In genomic region chr13:45055198-45055901, GRCh38 we compare ENCODE assay signal across 9 cellular contexts.
DNase-seq lines count a peak whose midpoint lies in the region; ATAC-seq and TF ChIP-seq lines count a peak whose summit lies in the region.
"Had no signal": no experiment of that assay in that cellular context is flagged by ENCODE, and none has a peak within 500 bp of the region (broad histone marks: within the 10 kb centered on the region; RNA-seq: fewer than 3 reads in every experiment).

No MANE protein-coding gene starts in this region.

- peaks cover 7% of the 10 kb centered on the region for H3K27me3 Mint-ChIP-seq in progenitor cell of endocrine pancreas

- DNase-seq in D341Med (ENCODE audit: low spot score) (peak; percentile 46), NOMO-1 (lab: John Stamatoyannopoulos, UW; ENCODE audit: unreplicated experiment in 2 of 2) (peak; percentile 58 to 89), brain microvascular endothelial cell (peak; percentile 73), psoas muscle (no peak), cerebellar nuclear complex (lab: John Stamatoyannopoulos, UW) (no peak), progenitor cell of endocrine pancreas (ENCODE audit: low spot score, unreplicated experiment) (no peak)

- peak; percentile 75 for ATAC-seq in GM21717 (IDR thresholded peaks at IDR 0.05; ENCODE audit: unreplicated experiment)
- peak; percentile 60 to 81 (median 76) for ATAC-seq in psoas muscle
- no peak for ATAC-seq in GM21367 (IDR thresholded peaks at IDR 0.05; ENCODE audit: unreplicated experiment)

- H3K27ac ChIP-seq in brain microvascular endothelial cell (no peak overlapping the region), psoas muscle (no peak overlapping the region)

- H3K4me3 ChIP-seq in brain microvascular endothelial cell (ENCODE audit: low read depth, low read length) (no peak overlapping the region), psoas muscle (no peak overlapping the region)
- H3K4me3 ChIP-seq: lung had no signal

- no peaks in the 10 kb centered on the region for H3K9me3 ChIP-seq in psoas muscle

- no peak for TF ChIP-seq CTCF in brain microvascular endothelial cell (IDR thresholded peaks at IDR 0.05; ENCODE audit: low read depth, low read length, missing control alignments)
- no peak for TF ChIP-seq CTCF in psoas muscle (IDR thresholded peaks at IDR 0.05)
- no peak for TF ChIP-seq CTCF in progenitor cell of endocrine pancreas (IDR thresholded peaks at IDR 0.05; ENCODE audit: unreplicated experiment)

- H3K36me3 ChIP-seq in brain microvascular endothelial cell (replicated peaks) (no peaks in the 10 kb centered on the region), psoas muscle (ENCODE audit: insufficient read depth in 1 of 2, low read depth in 1 of 2) (no peaks in the 10 kb centered on the region)

- no peak overlapping the region for H3K4me3 Mint-ChIP-seq in progenitor cell of endocrine pancreas (ENCODE audit: low read depth)

- H3K4me1 ChIP-seq in psoas muscle, result no peaks in the 10 kb centered on the region

- no peaks in the 10 kb centered on the region for H3K27me3 ChIP-seq in brain microvascular endothelial cell (replicated peaks)
- no peaks in the 10 kb centered on the region for H3K27me3 ChIP-seq in psoas muscle (ENCODE audit: insufficient read depth in 3 of 3, low read length in 2 of 3)

- 42 to 61% (median 48%) methylated on average over 8 of the region's 8 CpGs for WGBS in psoas muscle, 3 donors

- intact Hi-C loops in psoas muscle (cut with DNase I), result no loop called here

- peaks cover 7% of the 10 kb centered on the region for H3K4me1 Mint-ChIP-seq in progenitor cell of endocrine pancreas (ENCODE audit: low read depth)

- H3K36me3 Mint-ChIP-seq in progenitor cell of endocrine pancreas (ENCODE audit: insufficient read depth), result no peaks in the 10 kb centered on the region

- no peaks in the 10 kb centered on the region for H3K9me3 Mint-ChIP-seq in progenitor cell of endocrine pancreas (ENCODE audit: low read depth)

- no peak overlapping the region for H3K27ac Mint-ChIP-seq in progenitor cell of endocrine pancreas

- in situ Hi-C loops in brain microvascular endothelial cell (cut with HindIII; ENCODE audit: low pct_ligation_motif_present, low sequenced_read_pairs), result no loop called here

Comparison
In these comparisons a context has a peak if more than half of its experiments do, and no peak if none do; other contexts are left out.
1. DNase-seq: peak in D341Med (single experiment), NOMO-1 (2 of 2) and brain microvascular endothelial cell (single experiment); none in psoas muscle (0 of 2), cerebellar nuclear complex (0 of 2) and progenitor cell of endocrine pancreas (single experiment).